2 cellular contexts compared by ENCODE assay signal in genomic region chr9:133883356-133883755, GRCh38.
TF ChIP-seq lines count a peak whose summit lies in the region.

No MANE protein-coding gene starts in this region.

TF ChIP-seq in GM23338, 12 proteins besides CTCF, POLR2A, EP300 and RAD21:
- TF ChIP-seq ZNF462 (CRISPR knock-in tag; IDR thresholded peaks at IDR 0.05) (no peak), REST (IDR thresholded peaks at IDR 0.05; ENCODE audit: unreplicated experiment) (no peak), JUNB (IDR thresholded peaks at IDR 0.05; ENCODE audit: unreplicated experiment) (no peak), POLR2AphosphoS5 (IDR thresholded peaks at IDR 0.05; ENCODE audit: low read depth) (no peak), STAT1 (IDR thresholded peaks at IDR 0.05; ENCODE audit: unreplicated experiment) (no peak), ZNF331 (CRISPR knock-in tag; IDR thresholded peaks at IDR 0.05; ENCODE audit: low read depth) (no peak), EZH2phosphoT487 (IDR thresholded peaks at IDR 0.05; ENCODE audit: unreplicated experiment) (no peak), ZNF114 (CRISPR knock-in tag; IDR thresholded peaks at IDR 0.05) (no peak), NANOG (IDR thresholded peaks at IDR 0.05; ENCODE audit: borderline replicate concordance) (no peak), EZH2 (IDR thresholded peaks at IDR 0.05; ENCODE audit: low read depth, unreplicated experiment) (no peak)

TF ChIP-seq in HepG2, 621 proteins besides CTCF, POLR2A, EP300 and RAD21 (continued from another document):
- TF ChIP-seq ZNF687 (CRISPR knock-in tag; IDR thresholded peaks at IDR 0.05) (peak; percentile 20; the same call in 1 of the 2 replicates), AHR (CRISPR knock-in tag; IDR thresholded peaks at IDR 0.05) (no peak), TAF1 (CRISPR knock-in tag; IDR thresholded peaks at IDR 0.05) (no peak), ZMYM3 (CRISPR knock-in tag; IDR thresholded peaks at IDR 0.05) (peak; percentile 60; the same call in 1 of the 2 replicates), MYC (CRISPR knock-in tag; IDR thresholded peaks at IDR 0.05; ENCODE audit: borderline replicate concordance) (0 out of 2 replicates have a peak, but pooled peaks have one; percentile 4), AGO2 (optimal IDR thresholded peaks at IDR 0.05; ENCODE audit: low read depth, low read length) (peak; percentile 30)
TF ChIP-seq in HepG2: peak in this region for 4.
